In the genomic region with DNA sequence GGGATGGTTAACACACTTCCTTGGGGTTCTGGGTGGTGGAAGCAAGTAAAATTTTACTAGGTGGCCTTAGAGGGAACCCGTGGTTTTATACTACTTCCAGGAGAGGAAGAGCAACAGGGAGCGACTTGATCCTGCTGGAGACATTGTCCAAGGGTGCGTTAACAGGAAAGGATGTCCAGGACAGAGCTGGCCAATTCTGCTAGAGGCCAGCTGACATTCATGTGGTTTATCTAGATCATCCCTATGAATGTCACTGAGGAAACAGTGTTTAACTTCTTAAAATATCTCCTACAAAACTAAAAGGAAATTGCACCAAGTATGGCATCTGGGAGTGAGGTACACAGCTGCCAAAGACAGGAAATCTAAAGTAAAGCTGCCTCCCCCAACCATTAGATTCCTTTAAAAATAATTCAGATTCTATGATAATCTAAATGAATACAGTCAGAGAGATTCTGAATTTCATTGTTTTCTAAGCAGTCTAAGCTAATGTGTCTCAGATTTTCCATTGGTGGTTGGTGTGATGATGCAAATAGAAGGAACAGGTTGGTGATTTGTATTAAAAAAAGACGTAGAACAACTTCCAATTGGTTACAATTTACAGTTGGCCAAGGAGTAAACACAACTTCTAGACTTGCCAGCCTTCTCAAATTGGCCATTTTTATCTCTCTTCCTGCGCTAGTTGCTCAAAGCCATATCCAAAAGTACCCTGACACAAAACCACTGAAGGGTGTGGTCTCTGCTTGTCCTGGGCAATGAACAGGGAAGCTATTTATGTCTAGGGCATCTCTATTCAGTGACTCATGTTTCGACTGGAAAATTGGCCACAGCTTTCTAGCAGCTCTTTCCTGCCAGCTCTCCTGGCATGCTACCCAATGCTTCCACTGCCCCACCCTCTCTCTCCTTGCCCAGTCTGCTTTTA, we compare ENCODE assay signal across 8 cellular contexts.
A peak's percentile ranks its signal among the peaks of the same experiment; 100 is the strongest.
DNase-seq lines count a peak whose midpoint lies in the region; ATAC-seq and TF ChIP-seq lines count a peak whose summit lies in the region.

No MANE protein-coding gene starts in this region.

- H3K36me3 Mint-ChIP-seq in GM23338 (ENCODE audit: low read depth): no peaks in the 10 kb centered on the region

- no peak overlapping the region for H3K27ac Mint-ChIP-seq in GM23338

- no peaks in the 10 kb centered on the region for H3K9me3 Mint-ChIP-seq in GM23338

- H3K36me3 ChIP-seq in GM23338 (ENCODE audit: insufficient read depth) (no peaks in the 10 kb centered on the region), gastrocnemius medialis (no peaks in the 10 kb centered on the region)

- TF ChIP-seq POLR2A in gastrocnemius medialis (IDR thresholded peaks at IDR 0.05): no peak

- H3K27me3 ChIP-seq in GM23338 (ENCODE audit: insufficient read depth): no peaks in the 10 kb centered on the region
- H3K27me3 ChIP-seq in gastrocnemius medialis: no peaks in the 10 kb centered on the region

- DNase-seq in GM23338 (ENCODE audit: low spot score): no peak
- DNase-seq in RWPE1 (ENCODE audit: low spot score): peak; percentile 57
- DNase-seq in fibroblast of pulmonary artery (ENCODE audit: low read depth): peak; percentile 36
- DNase-seq in gastrocnemius medialis: peak; percentile 70 to 83
- no peak for DNase-seq in NCI-H524 treated with DMSO at 0.1 percent for 48 hours (lab: John Stamatoyannopoulos, UW)
- DNase-seq in G401 (ENCODE audit: low spot score): no peak
- no peak for DNase-seq in activated effector memory CD4-positive, alpha-beta T cell treated with anti-CD3 and anti-CD28 coated beads, Interleukin-2, amount 50 U/mL, for 16 hours

- H3K27ac ChIP-seq in GM23338 (ENCODE audit: low read depth) (no peak overlapping the region), RWPE1 (no peak overlapping the region), gastrocnemius medialis (peak overlapping the region; percentile 85 to 92 (median 89))

- H3K4me1 ChIP-seq in GM23338 (ENCODE audit: insufficient read depth) (no peaks in the 10 kb centered on the region), gastrocnemius medialis (peaks cover 20 to 21% of the 10 kb centered on the region in 2 donors)

- no peaks in the 10 kb centered on the region for H3K4me1 Mint-ChIP-seq in GM23338

- in situ Hi-C loops in gastrocnemius medialis (cut with MboI; ENCODE audit: low sequenced_read_pairs in 4 of 4) (no loop called here), G401 (cut with HindIII; ENCODE audit: low sequenced_read_pairs) (no loop called here)

- peak overlapping the region; percentile 48; the same call in 1 of the 2 replicates for H2AFZ ChIP-seq in GM23338

- peaks cover 2% of the 10 kb centered on the region for H3K27me3 Mint-ChIP-seq in GM23338 (ENCODE audit: insufficient read depth, low read depth, poor library complexity)

- no peaks in the 10 kb centered on the region for H3F3A ChIP-seq in GM23338 (replicated peaks; ENCODE audit: low read depth)

- peaks cover 4% of the 10 kb centered on the region; the same call in 1 of the 2 replicates for H3K9me2 ChIP-seq in GM23338 (ENCODE audit: insufficient read depth)

- ATAC-seq in GM23338: no peak
- ATAC-seq in gastrocnemius medialis: peak; percentile 99
- ATAC-seq in GM21423 (IDR thresholded peaks at IDR 0.05; ENCODE audit: unreplicated experiment): no peak

- no peaks in the 10 kb centered on the region for H3K79me2 ChIP-seq in GM23338 (replicated peaks; ENCODE audit: insufficient read depth)

- intact Hi-C loops in gastrocnemius medialis (cut with DNase I; ENCODE audit: low total_unique reads): loop anchor here (2.0 to 10.0 kb wide), 3 partner anchors 19 to 723 kb away; no protein-coding TSS in a partner anchor

- CTCF ChIA-PET in RWPE1 (lab: Yijun Ruan, JAX): interaction anchor here (0.7 to 0.8 kb wide), 2 partner anchors 12 to 997 kb away, joined by 3 read pairs; no protein-coding TSS in a partner anchor

- TF ChIP-seq CTCF in GM23338 (conservative IDR thresholded peaks at IDR 0.05; ENCODE audit: low read depth in 2 of 2): no peak
- no peak for TF ChIP-seq CTCF in RWPE1 (conservative IDR thresholded peaks at IDR 0.05; ENCODE audit: low read depth)
- TF ChIP-seq CTCF in fibroblast of pulmonary artery (IDR thresholded peaks at IDR 0.05; ENCODE audit: low read length, missing control alignments): no peak
- TF ChIP-seq CTCF in gastrocnemius medialis (IDR thresholded peaks at IDR 0.05 in 4 of 5, conservative IDR thresholded peaks at IDR 0.05 in 1 of 5): no peak

- no peaks in the 10 kb centered on the region for H4K20me1 ChIP-seq in GM23338 (replicated peaks; ENCODE audit: insufficient read depth)

- POLR2A ChIA-PET in RWPE1 (lab: Yijun Ruan, JAX; ENCODE audit: low non-redundant PET): no interaction called here

- no peaks in the 10 kb centered on the region for H3K9me3 ChIP-seq in gastrocnemius medialis

- H3K4me3 Mint-ChIP-seq in GM23338: no peak overlapping the region

- H3K4me3 ChIP-seq in GM23338: no peak overlapping the region
- H3K4me3 ChIP-seq in fibroblast of pulmonary artery (replicated peaks; ENCODE audit: low read depth, low read length): no peak overlapping the region
- H3K4me3 ChIP-seq in gastrocnemius medialis: peak overlapping the region in 3 of 4 donors; percentile 14 to 21 (median 19)

- H3K4me2 ChIP-seq in GM23338: no peak overlapping the region

TF ChIP-seq in GM23338, 12 proteins besides CTCF, POLR2A, EP300 and RAD21 (continues in another document):
- TF ChIP-seq JUNB (IDR thresholded peaks at IDR 0.05; ENCODE audit: unreplicated experiment): no peak
- TF ChIP-seq ZNF462 (CRISPR knock-in tag; IDR thresholded peaks at IDR 0.05): no peak
- TF ChIP-seq NANOG (IDR thresholded peaks at IDR 0.05; ENCODE audit: borderline replicate concordance): no peak
- TF ChIP-seq ZNF114 (CRISPR knock-in tag; IDR thresholded peaks at IDR 0.05): no peak

Comparison
In these comparisons a context has a peak if more than half of its experiments do, and no peak if none do; other contexts are left out.
1. ATAC-seq: peak in gastrocnemius medialis (2 of 2); none in GM23338 (single experiment) and GM21423 (single experiment).
2. DNase-seq: peak in RWPE1 (single experiment), fibroblast of pulmonary artery (single experiment) and gastrocnemius medialis (2 of 2); none in GM23338 (single experiment), NCI-H524 treated with DMSO at 0.1 percent for 48 hours (single experiment), G401 (single experiment) and activated effector memory CD4-positive, alpha-beta T cell treated with anti-CD3 and anti-CD28 coated beads, Interleukin-2, amount 50 U/mL, for 16 hours (single experiment).
3. H3K27ac ChIP-seq: peak in gastrocnemius medialis (4 of 4); none in GM23338 (single experiment) and RWPE1 (single experiment).
4. H3K4me3 ChIP-seq: peak in gastrocnemius medialis (3 of 4); none in GM23338 (single experiment) and fibroblast of pulmonary artery (single experiment).